In genomic region chr20:44460795-44461141, GRCh38 we compare ENCODE assay signal across 8 cellular contexts. TPM values are rescaled to one million over a fixed set of nuclear protein-coding genes. Genes with fewer than 3 reads are reported as not detected.
DNase-seq lines count a peak whose midpoint lies in the region; ATAC-seq and TF ChIP-seq lines count a peak whose summit lies in the region.

No MANE protein-coding gene starts in this region.

- no peaks in the 10 kb centered on the region for H3K4me1 Mint-ChIP-seq in T-helper 2 cell treated with Interferon-gamma antibody and Interleukin-4, amounts not matched to agents 5 μg/mL and 100 μg/mL, for 36 hours (ENCODE audit: low read depth)

- intact Hi-C loops in left ventricle myocardium inferior (cut with micrococcal nuclease) (no loop called here), left ventricle myocardium superior (cut with micrococcal nuclease) (loop anchor here (10.0 kb wide), 1 partner anchor 246 kb away; the partner anchor contains the start of gene OSER1)

- no peaks in the 10 kb centered on the region for H3K36me3 ChIP-seq in left ventricle myocardium inferior

- no peak overlapping the region for H3K27ac Mint-ChIP-seq in T-helper 2 cell treated with Interferon-gamma antibody and Interleukin-4, amounts not matched to agents 5 μg/mL and 100 μg/mL, for 36 hours

- no peak for ATAC-seq in left ventricle myocardium superior
- ATAC-seq in GM21515 (IDR thresholded peaks at IDR 0.05; ENCODE audit: unreplicated experiment), result no peak

- no peak for DNase-seq in left ventricle myocardium inferior
- no peak for DNase-seq in left ventricle myocardium superior
- peak; percentile 38 for DNase-seq in NCI-H69 (lab: John Stamatoyannopoulos, UW)
- DNase-seq in dermis blood vessel endothelial cell, result peak; percentile 47
- peak; percentile 36 for DNase-seq in pons (ENCODE audit: low spot score)
- DNase-seq in NCI-H2029 (lab: John Stamatoyannopoulos, UW), result no peak
- no peak for DNase-seq in T-helper 2 cell treated with Interferon-gamma antibody and Interleukin-4, amounts not matched to agents 5 μg/mL and 100 μg/mL, for 36 hours (ENCODE audit: low spot score)

- H3K4me1 ChIP-seq in left ventricle myocardium inferior, result no peaks in the 10 kb centered on the region

- no peaks in the 10 kb centered on the region for H3K36me3 Mint-ChIP-seq in T-helper 2 cell treated with Interferon-gamma antibody and Interleukin-4, amounts not matched to agents 5 μg/mL and 100 μg/mL, for 36 hours (ENCODE audit: low read depth)

- H3K4me3 Mint-ChIP-seq in T-helper 2 cell treated with Interferon-gamma antibody and Interleukin-4, amounts not matched to agents 5 μg/mL and 100 μg/mL, for 36 hours, result no peak overlapping the region

- H3K9me3 ChIP-seq in left ventricle myocardium inferior (replicated peaks), result no peaks in the 10 kb centered on the region

- H3K27ac ChIP-seq in left ventricle myocardium inferior (replicated peaks), result no peak overlapping the region

- peak; percentile 52 for TF ChIP-seq CTCF in left ventricle myocardium inferior (IDR thresholded peaks at IDR 0.05; ENCODE audit: borderline replicate concordance)

- no peaks in the 10 kb centered on the region for H3K9me3 Mint-ChIP-seq in T-helper 2 cell treated with Interferon-gamma antibody and Interleukin-4, amounts not matched to agents 5 μg/mL and 100 μg/mL, for 36 hours

- H3K27me3 Mint-ChIP-seq in T-helper 2 cell treated with Interferon-gamma antibody and Interleukin-4, amounts not matched to agents 5 μg/mL and 100 μg/mL, for 36 hours (ENCODE audit: low read depth), result no peaks in the 10 kb centered on the region

- H3K27me3 ChIP-seq in left ventricle myocardium inferior (ENCODE audit: low read depth), result no peaks in the 10 kb centered on the region

- H3K4me3 ChIP-seq in left ventricle myocardium inferior, result no peak overlapping the region

RNA-seq across cellular contexts. Expression of gene TTPAL, which starts 14.9 kb away (rescaled TPM):
- total RNA-seq in left ventricle myocardium inferior, result 4.5 TPM
- 4.1 TPM for total RNA-seq in left ventricle myocardium superior
- total RNA-seq in dermis blood vessel endothelial cell, result 3.4 and 6.3 TPM in 2 replicates

Comparison
In these comparisons a context has a peak if more than half of its experiments do, and no peak if none do; other contexts are left out.
1. DNase-seq: peak in NCI-H69 (single experiment), dermis blood vessel endothelial cell (single experiment) and pons (single experiment); none in left ventricle myocardium inferior (single experiment), left ventricle myocardium superior (single experiment), NCI-H2029 (single experiment) and T-helper 2 cell treated with Interferon-gamma antibody and Interleukin-4, amounts not matched to agents 5 μg/mL and 100 μg/mL, for 36 hours (single experiment).